Comparison of ENCODE assay signal across 27 cellular contexts in the genomic region with DNA sequence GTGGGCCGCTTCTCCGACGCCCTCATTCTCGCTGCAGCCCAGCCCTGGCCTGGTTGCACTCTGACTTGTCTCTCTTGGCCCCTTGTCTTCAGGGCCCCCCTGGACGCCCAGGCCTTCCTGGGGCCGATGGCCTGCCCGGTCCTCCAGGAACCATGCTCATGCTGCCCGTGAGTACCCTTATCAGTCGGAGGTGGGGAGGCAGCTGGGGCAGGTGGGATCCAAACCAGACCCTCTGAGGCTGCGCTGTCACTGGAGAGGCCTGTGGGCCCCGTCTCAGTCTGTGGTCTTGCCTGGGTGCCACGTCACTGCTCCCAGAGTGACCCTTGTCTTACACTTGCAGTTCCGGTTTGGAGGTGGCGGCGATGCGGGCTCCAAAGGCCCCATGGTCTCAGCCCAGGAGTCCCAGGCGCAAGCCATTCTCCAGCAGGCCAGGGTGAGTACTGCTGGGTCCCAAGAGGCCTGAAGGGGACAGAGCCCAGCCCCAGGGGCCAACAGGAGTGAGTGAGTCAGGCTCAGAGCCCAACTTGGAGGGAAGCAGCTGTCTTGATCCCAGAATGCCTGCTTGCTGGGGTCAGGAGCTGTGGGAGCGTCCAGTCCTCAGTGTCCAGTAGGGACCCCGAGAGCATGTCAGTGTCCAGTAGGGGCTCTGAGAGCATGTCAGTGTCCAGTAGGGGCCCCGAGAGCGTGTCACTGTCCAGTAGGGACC.
"Had no signal": no experiment of that assay in that cellular context is flagged by ENCODE, and none has a peak within 500 bp of the region (broad histone marks: within the 10 kb centered on the region; RNA-seq: fewer than 3 reads in every experiment).

No MANE protein-coding gene starts in this region.

- H3K27me3 ChIP-seq: body of pancreas, colonic mucosa, esophagus squamous epithelium, heart right ventricle, neutrophil, pancreas, right atrium auricular region, stomach, thyroid gland, upper lobe of right lung had no signal

- H3K4me3 Mint-ChIP-seq: activated naive CD8-positive, alpha-beta T cell; activated T-cell treated with anti-CD3 and anti-CD28 coated beads, Interleukin-2, amount 50 U/mL, for 72 hours; natural killer cell; stimulated activated memory B cell treated with anti-CD40 and anti-IgM and Interleukin-4, amounts not matched to agents 10 μg/mL and 1 μg/mL and 100 μg/mL, for 72 hours had no signal

- FAIRE-seq: endometrium, pancreas had no signal

- H3K9me3 ChIP-seq: body of pancreas, colonic mucosa, esophagus squamous epithelium, heart right ventricle, neutrophil, pancreas, psoas muscle, right atrium auricular region, stomach, thyroid gland, upper lobe of right lung had no signal

- ATAC-seq: activated T-cell treated with anti-CD3 and anti-CD28 coated beads, Interleukin-2, amount 50 U/mL, for 72 hours; body of pancreas; natural killer cell; pancreas; psoas muscle; stimulated activated memory B cell treated with anti-CD40 and anti-IgM and Interleukin-4, amounts not matched to agents 10 μg/mL and 1 μg/mL and 100 μg/mL, for 72 hours; upper lobe of right lung had no signal

- DNase-seq: activated CD4-positive, alpha-beta T cell treated with anti-CD3 and anti-CD28 coated beads for 4 hours; activated CD4-positive, alpha-beta T cell treated with anti-CD3 and anti-CD28 coated beads, Interleukin-2, amount 50 U/mL, for 4 hours; activated effector memory CD4-positive, alpha-beta T cell treated with Interleukin-2 at 50 U/mL for 16 hours; activated naive CD4-positive, alpha-beta T cell treated with Interleukin-2 at 50 U/mL for 16 hours; activated T-cell treated with anti-CD3 and anti-CD28 coated beads for 4 hours; activated T-cell treated with anti-CD3 and anti-CD28 coated beads, Interleukin-2, amount 50 U/mL, for 72 hours; anterior cingulate cortex; body of pancreas; colonic mucosa; effector CD8-positive, alpha-beta T cell; esophagus squamous epithelium; foreskin melanocyte; natural killer cell; psoas muscle; stimulated activated CD4-positive, alpha-beta T cell treated with anti-CD3 and anti-CD28 coated beads, Interleukin-4, amount 100 ng/mL, for 24 hours; stomach; thyroid gland; upper lobe of right lung had no signal

- H3K36me3 ChIP-seq: colonic mucosa, neutrophil, pancreas, thyroid gland had no signal

- H3K27ac Mint-ChIP-seq: activated naive CD8-positive, alpha-beta T cell; activated T-cell treated with anti-CD3 and anti-CD28 coated beads, Interleukin-2, amount 50 U/mL, for 72 hours; natural killer cell; stimulated activated memory B cell treated with anti-CD40 and anti-IgM and Interleukin-4, amounts not matched to agents 10 μg/mL and 1 μg/mL and 100 μg/mL, for 72 hours had no signal

- H3K27me3 Mint-ChIP-seq: activated naive CD8-positive, alpha-beta T cell had no signal

- H3K36me3 Mint-ChIP-seq: activated naive CD8-positive, alpha-beta T cell; natural killer cell; stimulated activated memory B cell treated with anti-CD40 and anti-IgM and Interleukin-4, amounts not matched to agents 10 μg/mL and 1 μg/mL and 100 μg/mL, for 72 hours had no signal

- H3K4me1 Mint-ChIP-seq: natural killer cell; stimulated activated memory B cell treated with anti-CD40 and anti-IgM and Interleukin-4, amounts not matched to agents 10 μg/mL and 1 μg/mL and 100 μg/mL, for 72 hours had no signal

- H3K9me3 Mint-ChIP-seq: natural killer cell had no signal

- H3K27ac ChIP-seq: body of pancreas, colonic mucosa, epithelial cell of prostate, esophagus squamous epithelium, heart right ventricle, neutrophil, pancreas, psoas muscle, right atrium auricular region, stomach, thyroid gland, upper lobe of right lung had no signal

- H3K4me3 ChIP-seq: body of pancreas, colonic mucosa, esophagus squamous epithelium, heart right ventricle, pancreas, psoas muscle, right atrium auricular region, skin epidermis, stomach, thyroid gland, upper lobe of right lung had no signal

- H3K4me1 ChIP-seq: colonic mucosa, esophagus squamous epithelium, heart right ventricle, pancreas, psoas muscle, right atrium auricular region, thyroid gland, upper lobe of right lung had no signal
